10 cellular contexts compared by ENCODE assay signal in genomic region chr19:5048727-5049553, GRCh38.
DNase-seq lines count a peak whose midpoint lies in the region; ATAC-seq and TF ChIP-seq lines count a peak whose summit lies in the region.
"Had no signal": no experiment of that assay in that cellular context is flagged by ENCODE, and none has a peak within 500 bp of the region (broad histone marks: within the 10 kb centered on the region; RNA-seq: fewer than 3 reads in every experiment).

No MANE protein-coding gene starts in this region.

- POLR2A ChIA-PET in RWPE1 (lab: Yijun Ruan, JAX; ENCODE audit: low non-redundant PET) = no interaction called here

- no peaks in the 10 kb centered on the region for H3K9me3 Mint-ChIP-seq in activated naive CD4-positive, alpha-beta T cell treated with anti-CD3 and anti-CD28 coated beads, Interleukin-2, amount 50 U/mL, for 72 hours
- H3K9me3 Mint-ChIP-seq: activated CD4-positive, alpha-beta memory T cell treated with anti-CD3 and anti-CD28 coated beads, Interleukin-2, amount 10 ng/mL, durations not matched to agents 7 days and 5 days; naive B cell had no signal

- no peak overlapping the region for H3K27ac Mint-ChIP-seq in activated naive CD4-positive, alpha-beta T cell treated with anti-CD3 and anti-CD28 coated beads, Interleukin-2, amount 50 U/mL, for 72 hours
- H3K27ac Mint-ChIP-seq: activated CD4-positive, alpha-beta memory T cell treated with anti-CD3 and anti-CD28 coated beads, Interleukin-2, amount 10 ng/mL, durations not matched to agents 7 days and 5 days had no signal

- H3K27ac ChIP-seq in RWPE1 (peak overlapping the region; percentile 90), ovary (no peak overlapping the region)

- no peak for TF ChIP-seq POLR2A in ovary (IDR thresholded peaks at IDR 0.05)

- intact Hi-C loops in ovary (cut with DNase I) = loop anchor here in 3 of 4 donors (1.0 to 10.0 kb wide), 6 partner anchors 86 to 643 kb away; partner anchors contain the start of gene RPL36 (in 1 of the 3)

- WGBS in ovary, 3 donors = 35 to 58% (median 35%) methylated on average over 35 to 36 of the region's 36 CpGs

- TF ChIP-seq CTCF in RWPE1 (conservative IDR thresholded peaks at IDR 0.05; ENCODE audit: low read depth) (no peak), ovary (IDR thresholded peaks at IDR 0.05) (no peak)

- H3K27me3 ChIP-seq in ovary = no peaks in the 10 kb centered on the region

- no peak for TF ChIP-seq EP300 in ovary (IDR thresholded peaks at IDR 0.05)

- H3K4me3 ChIP-seq in ovary = peak overlapping the region; percentile 12

- peaks cover 14% of the 10 kb centered on the region for H3K4me1 ChIP-seq in ovary (ENCODE audit: insufficient read depth)

- no peaks in the 10 kb centered on the region for H3K36me3 ChIP-seq in ovary

- ATAC-seq in activated naive CD4-positive, alpha-beta T cell treated with anti-CD3 and anti-CD28 coated beads, Interleukin-2, amount 50 U/mL, for 72 hours = no peak

- no peaks in the 10 kb centered on the region for H3K9me3 ChIP-seq in ovary

- DNase-seq in Daoy (ENCODE audit: low read depth) (peak; percentile 90), RWPE1 (ENCODE audit: low spot score) (no peak), fibroblast of gingiva (ENCODE audit: low read depth) (peak; percentile 69), ovary (peak; percentile 66 to 74 (median 69)), middle frontal gyrus (ENCODE audit: extremely low spot score, low spot score) (no peak), activated gamma-delta T cell treated with Interleukin-2 at 50 U/mL for 16 hours (no peak), midbrain (lab: John Stamatoyannopoulos, UW) (no peak)
- DNase-seq in activated naive CD4-positive, alpha-beta T cell treated with anti-CD3 and anti-CD28 coated beads, Interleukin-2, amount 50 U/mL, for 72 hours (ENCODE audit: low spot score in 2 of 2) = no peak

- no peaks in the 10 kb centered on the region for H3K36me3 Mint-ChIP-seq in activated naive CD4-positive, alpha-beta T cell treated with anti-CD3 and anti-CD28 coated beads, Interleukin-2, amount 50 U/mL, for 72 hours

- CTCF ChIA-PET in RWPE1 (lab: Yijun Ruan, JAX) = interaction anchor here (0.6 to 1.4 kb wide), 29 partner anchors 10 to 1223 kb away, joined by 3 to 7 read pairs (median 4); no protein-coding TSS in a partner anchor

Comparison
In these comparisons a context has a peak if more than half of its experiments do, and no peak if none do; other contexts are left out.
1. DNase-seq: peak in Daoy (single experiment), fibroblast of gingiva (single experiment) and ovary (5 of 5); none in RWPE1 (single experiment), middle frontal gyrus (single experiment), activated gamma-delta T cell treated with Interleukin-2 at 50 U/mL for 16 hours (single experiment), activated naive CD4-positive, alpha-beta T cell treated with anti-CD3 and anti-CD28 coated beads, Interleukin-2, amount 50 U/mL, for 72 hours (0 of 2) and midbrain (single experiment).